16 cellular contexts compared by ENCODE assay signal in genomic region chr5:176548967-176549444, GRCh38. TPM values are rescaled to one million over a fixed set of nuclear protein-coding genes. Genes with fewer than 3 reads are reported as not detected.
A peak's percentile ranks its signal among the peaks of the same experiment; 100 is the strongest.
DNase-seq lines count a peak whose midpoint lies in the region; TF ChIP-seq lines count a peak whose summit lies in the region.
"Had no signal": no experiment of that assay in that cellular context is flagged by ENCODE, and none has a peak within 500 bp of the region (broad histone marks: within the 10 kb centered on the region; RNA-seq: fewer than 3 reads in every experiment).

TSS of gene CDHR2 (plus strand) at chr5:176549342. CDS start at chr5:176565353, 16,011 bp downstream.

- peak within 1 kb of the TSS; percentile 56 to 84 (median 77) for H3K4me2 ChIP-seq in BLaER1 treated with 17β-estradiol and CSF1 and Interleukin-3, amounts not matched to agents 10 nM and 100 nM
- peak within 1 kb of the TSS; percentile 49; the same call in 1 of the 2 replicates for H3K4me2 ChIP-seq in DOHH2 (ENCODE audit: low read length)

- H4K20me1 ChIP-seq in BLaER1 treated with 17β-estradiol and CSF1 and Interleukin-3, amounts not matched to agents 10 nM and 100 nM, result peaks cover 0 to 19% (median 0%) of the 10 kb centered on the region in 11 experiments; a peak in 2 of 22 replicates
- H4K20me1 ChIP-seq in DOHH2 (ENCODE audit: control insufficient read depth, insufficient read depth, low read depth, low read length), result no peaks in the 10 kb centered on the region

- no peaks in the 10 kb centered on the region for H3K27me3 ChIP-seq in BLaER1 treated with 17β-estradiol and CSF1 and Interleukin-3, amounts not matched to agents 10 nM and 100 nM
- H3K27me3 ChIP-seq in DOHH2 (ENCODE audit: control insufficient read depth, low read length) (peaks cover 5% of the 10 kb centered on the region; the same call in 1 of the 2 replicates), colonic mucosa (no peaks in the 10 kb centered on the region), mucosa of stomach (ENCODE audit: control insufficient read depth, insufficient read depth, low read length) (peaks cover 5% of the 10 kb centered on the region)
- H3K27me3 ChIP-seq: upper lobe of left lung had no signal

- peak; percentile 71 for DNase-seq in colonic mucosa
- no peak for DNase-seq in globus pallidus (ENCODE audit: low spot score)
- no peak for DNase-seq in posterior vena cava (ENCODE audit: low spot score)
- DNase-seq in NCI-H1092 treated with DMSO at 0.1 percent for 48 hours (lab: John Stamatoyannopoulos, UW), result no peak
- DNase-seq in ecto neural progenitor cell (ENCODE audit: low spot score), result no peak
- DNase-seq: aorta; mesendoderm; NCI-H226; psoas muscle; stimulated activated CD4-positive, alpha-beta T cell treated with anti-CD3 and anti-CD28 coated beads, Interleukin-1b, Interleukin-23, amount 100 ng/mL, for 48 hours; stimulated activated CD8-positive, alpha-beta memory T cell treated with anti-CD3 and anti-CD28 coated beads, Interleukin-4, amount 100 ng/mL, for 48 hours; upper lobe of left lung had no signal

- H3K4me3 ChIP-seq in BLaER1 treated with 17β-estradiol and CSF1 and Interleukin-3, amounts not matched to agents 10 nM and 100 nM, result no peak within 1 kb of the TSS
- H3K4me3 ChIP-seq in DOHH2 (ENCODE audit: low read length) (no peak within 1 kb of the TSS), colonic mucosa (peak within 1 kb of the TSS; percentile 19), mucosa of stomach (ENCODE audit: low read length) (peak within 1 kb of the TSS; percentile 74)
- H3K4me3 ChIP-seq: psoas muscle, upper lobe of left lung had no signal

- intact Hi-C loops in colonic mucosa (cut with DNase I), result no loop called here
- intact Hi-C loops in posterior vena cava (cut with DNase I), result loop anchor here in 1 of 2 donors (10.0 kb wide), 1 partner anchor 134 kb away; the partner anchor contains the start of gene CLTB

- H3K9ac ChIP-seq in BLaER1 treated with 17β-estradiol and CSF1 and Interleukin-3, amounts not matched to agents 10 nM and 100 nM, result peak within 1 kb of the TSS in 5 of 11 experiments; percentile 4 to 32 (median 19); a peak in 2 of 22 replicates
- H3K9ac ChIP-seq in colonic mucosa (ENCODE audit: low read depth in 2 of 2, low read length in 2 of 2), result peak within 1 kb of the TSS; percentile 32 to 86
- peak within 1 kb of the TSS; percentile 87 for H3K9ac ChIP-seq in mucosa of stomach (ENCODE audit: low read length)

- peaks cover 5% of the 10 kb centered on the region; the same call in 1 of the 2 replicates for H3K79me2 ChIP-seq in DOHH2 (ENCODE audit: control insufficient read depth, low read length)

- H3K4me1 ChIP-seq in BLaER1 treated with 17β-estradiol and CSF1 and Interleukin-3, amounts not matched to agents 10 nM and 100 nM, result peaks cover 37 to 95% (median 56%) of the 10 kb centered on the region in 10 experiments
- H3K4me1 ChIP-seq in DOHH2 (ENCODE audit: control insufficient read depth, low read length), result peaks cover 36% of the 10 kb centered on the region
- peaks cover 24% of the 10 kb centered on the region for H3K4me1 ChIP-seq in colonic mucosa
- peaks cover 71% of the 10 kb centered on the region for H3K4me1 ChIP-seq in mucosa of stomach (ENCODE audit: control insufficient read depth, insufficient read depth, low read length)

- no peaks in the 10 kb centered on the region for H3K36me3 ChIP-seq in BLaER1 treated with 17β-estradiol and CSF1 and Interleukin-3, amounts not matched to agents 10 nM and 100 nM
- H3K36me3 ChIP-seq in DOHH2 (ENCODE audit: control insufficient read depth, low read length) (no peaks in the 10 kb centered on the region), colonic mucosa (no peaks in the 10 kb centered on the region), mucosa of stomach (ENCODE audit: control insufficient read depth, insufficient read depth, low read length) (no peaks in the 10 kb centered on the region)
- H3K36me3 ChIP-seq: upper lobe of left lung had no signal

- H3F3A ChIP-seq in DOHH2 (ENCODE audit: control insufficient read depth, insufficient read depth), result peaks cover 10% of the 10 kb centered on the region

- H3K9me2 ChIP-seq in DOHH2 (replicated peaks; ENCODE audit: control insufficient read depth, low read length), result no peaks in the 10 kb centered on the region

- no peaks in the 10 kb centered on the region for H3K9me3 ChIP-seq in BLaER1 treated with 17β-estradiol and CSF1 and Interleukin-3, amounts not matched to agents 10 nM and 100 nM (replicated peaks in 1 of 11)
- H3K9me3 ChIP-seq in DOHH2 (ENCODE audit: control insufficient read depth, insufficient read depth, low read length) (no peaks in the 10 kb centered on the region), colonic mucosa (no peaks in the 10 kb centered on the region), mucosa of stomach (ENCODE audit: control insufficient read depth, low read length) (no peaks in the 10 kb centered on the region)
- H3K9me3 ChIP-seq: psoas muscle, upper lobe of left lung had no signal

- TF ChIP-seq CTCF in DOHH2 (IDR thresholded peaks at IDR 0.05; ENCODE audit: low read depth, low read length, poor library complexity, severe bottlenecking) (no peak), colonic mucosa (IDR thresholded peaks at IDR 0.05) (no peak)

- peak within 1 kb of the TSS in 4 of 11 experiments; percentile 2 to 37 (median 14); a peak in 3 of 22 replicates for H3K27ac ChIP-seq in BLaER1 treated with 17β-estradiol and CSF1 and Interleukin-3, amounts not matched to agents 10 nM and 100 nM
- H3K27ac ChIP-seq in DOHH2 (ENCODE audit: low read depth, low read length) (no peak within 1 kb of the TSS), colonic mucosa (peak within 1 kb of the TSS; percentile 99)
- H3K27ac ChIP-seq: C4-2B, psoas muscle had no signal

RNA-seq across cellular contexts. Expression of gene CDHR2, which starts in this region (rescaled TPM):
- 10 to 100 TPM; 42.8 to 60.2 TPM for total RNA-seq in colonic mucosa
- under 1 TPM in 1 of 2 donors, not detected in 1; 0.14 TPM for total RNA-seq in posterior vena cava
- total RNA-seq: aorta had no signal

Comparison
In these comparisons a context has a peak if more than half of its experiments do, and no peak if none do; other contexts are left out.
1. RNA of gene CDHR2 (total RNA-seq): 42.8 to 60.2 TPM in colonic mucosa; 0.14 TPM in posterior vena cava; every median in the first group is over 10 times any median in the second.
2. H3K4me3 ChIP-seq: peak in colonic mucosa (single experiment) and mucosa of stomach (single experiment); none in BLaER1 treated with 17β-estradiol and CSF1 and Interleukin-3, amounts not matched to agents 10 nM and 100 nM (0 of 10) and DOHH2 (single experiment).